ENCODE assay signal across 8 cellular contexts in the genomic region with DNA sequence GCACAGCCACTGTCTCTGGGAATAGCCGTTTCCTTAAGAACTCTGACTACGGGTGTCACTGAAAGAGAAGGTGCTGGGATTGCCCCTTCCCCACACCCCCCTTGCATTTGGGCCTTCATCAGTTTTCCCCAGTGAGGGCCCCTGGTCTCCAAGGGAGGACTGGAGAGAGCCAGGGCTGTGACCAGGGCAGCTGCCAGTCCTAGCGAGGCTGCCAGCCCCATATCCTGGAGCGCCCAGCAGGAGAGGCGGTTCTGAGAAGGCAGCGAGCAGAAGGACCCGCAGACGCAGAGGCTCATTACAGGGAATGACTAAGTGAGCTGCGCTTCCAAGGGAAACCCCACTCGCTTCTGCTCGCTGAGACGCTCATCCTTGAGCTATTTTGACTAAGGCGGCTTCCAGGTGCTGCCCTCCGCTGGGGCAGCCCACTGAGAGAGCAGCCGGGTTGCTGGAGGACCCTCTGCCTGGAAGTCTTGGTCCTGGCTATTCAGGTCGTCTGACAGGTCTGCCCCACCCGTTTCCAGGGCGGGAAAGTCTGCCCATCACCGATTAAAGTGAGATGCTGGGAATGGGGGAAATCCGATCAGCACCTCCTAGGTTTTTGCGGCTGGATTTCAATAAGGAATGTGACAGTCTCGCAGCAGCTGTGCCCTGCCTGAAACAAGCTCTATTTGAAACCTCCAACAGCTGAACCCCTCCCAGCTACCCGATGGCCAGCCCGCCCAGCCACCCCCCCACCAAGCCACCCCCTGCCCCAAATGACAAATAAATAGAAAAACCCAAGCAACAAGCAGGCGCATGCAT. TPM values are rescaled to one million over a fixed set of nuclear protein-coding genes. Genes with fewer than 3 reads are reported as not detected.
DNase-seq lines count a peak whose midpoint lies in the region; ATAC-seq and TF ChIP-seq lines count a peak whose summit lies in the region.

No MANE protein-coding gene starts in this region.

- H3K27me3 Mint-ChIP-seq in chondrocyte (ENCODE audit: low read depth) = peaks cover 9% of the 10 kb centered on the region
- H3K27me3 Mint-ChIP-seq in nephron (ENCODE audit: low read depth) = peaks cover 54% of the 10 kb centered on the region

- H3K9me3 Mint-ChIP-seq in chondrocyte (ENCODE audit: low read depth) (no peaks in the 10 kb centered on the region), nephron (no peaks in the 10 kb centered on the region)

- DNase-seq in Daoy (ENCODE audit: low read depth) = peak; percentile 97
- DNase-seq in NCI-H128 (lab: John Stamatoyannopoulos, UW; ENCODE audit: unreplicated experiment) = peak; percentile 36
- no peak for DNase-seq in chondrocyte (ENCODE audit: low spot score)

- H3K4me3 Mint-ChIP-seq in chondrocyte (ENCODE audit: unreplicated experiment) (peak overlapping the region; percentile 22), nephron (peak overlapping the region; percentile 82 to 86 (median 83))

- ATAC-seq in HG02623 (IDR thresholded peaks at IDR 0.05; ENCODE audit: unreplicated experiment) = no peak
- no peak for ATAC-seq in GM21515 (IDR thresholded peaks at IDR 0.05; ENCODE audit: unreplicated experiment)
- no peak for ATAC-seq in GM21723 (IDR thresholded peaks at IDR 0.05; ENCODE audit: unreplicated experiment)
- no peak for ATAC-seq in HG03159 (IDR thresholded peaks at IDR 0.05; ENCODE audit: unreplicated experiment)

- H3K36me3 Mint-ChIP-seq in chondrocyte (ENCODE audit: low read depth) = no peaks in the 10 kb centered on the region
- H3K36me3 Mint-ChIP-seq in nephron (ENCODE audit: low read depth) = no peaks in the 10 kb centered on the region

- H3K4me1 Mint-ChIP-seq in chondrocyte (ENCODE audit: low read depth) (peaks cover 68% of the 10 kb centered on the region), nephron (peaks cover 82% of the 10 kb centered on the region)

- peak; percentile 21 for TF ChIP-seq CTCF in chondrocyte (IDR thresholded peaks at IDR 0.05)
- no peak for TF ChIP-seq CTCF in nephron (IDR thresholded peaks at IDR 0.05; ENCODE audit: unreplicated experiment in 3 of 3)

- H3K27ac Mint-ChIP-seq in chondrocyte (ENCODE audit: unreplicated experiment) = peak overlapping the region; percentile 12
- peak overlapping the region; percentile 28 to 77 (median 50) for H3K27ac Mint-ChIP-seq in nephron

RNA-seq across cellular contexts. Expression of gene KCNN3, which starts 2.9 kb away (rescaled TPM):
- 9.1 and 16.8 TPM in 2 replicates for total RNA-seq in Daoy (2014; rRNA removed; shearing (Covaris generic))
- total RNA-seq in chondrocyte = 0.92 to 1.8 TPM (median 1.5 TPM) in 3 replicates
